ENCODE assay signal across 28 cellular contexts in genomic region chr5:80877592-80877991, GRCh38.
"Had no signal": no experiment of that assay in that cellular context is flagged by ENCODE, and none has a peak within 500 bp of the region (broad histone marks: within the 10 kb centered on the region; RNA-seq: fewer than 3 reads in every experiment).

No MANE protein-coding gene starts in this region.

- H3K4me1 ChIP-seq: ascending aorta, breast epithelium, colonic mucosa had no signal

- FAIRE-seq: endometrium, frontal cortex had no signal

- H3K27me3 ChIP-seq: ascending aorta, breast epithelium, cardiac muscle cell, colonic mucosa had no signal

- H3K36me3 ChIP-seq: breast epithelium, colonic mucosa had no signal

- H3K27ac ChIP-seq: ascending aorta, breast epithelium, cardiac muscle cell, colonic mucosa had no signal

- H3K4me3 ChIP-seq: ascending aorta, breast epithelium, cardiac muscle cell, colonic mucosa had no signal

- DNase-seq: activated CD4-positive, alpha-beta memory T cell treated with anti-CD3 and anti-CD28 coated beads for 36 hours; activated CD4-positive, alpha-beta T cell treated with anti-CD3 and anti-CD28 coated beads for 36 hours; activated CD4-positive, alpha-beta T cell treated with anti-CD3 and anti-CD28 coated beads, Interleukin-2, amount 10 ng/mL, durations not matched to agents 24 days and 14 days; activated CD4-positive, CD25-positive, alpha-beta regulatory T cell; activated CD4-positive, CD25-positive, alpha-beta regulatory T cell treated with anti-CD3 and anti-CD28 coated beads, Interleukin-2, amount 50 U/mL, for 72 hours; activated CD8-positive, alpha-beta memory T cell treated with anti-CD3 and anti-CD28 coated beads, Interleukin-2, amount 10 ng/mL, durations not matched to agents 7 days and 5 days; activated CD8-positive, alpha-beta memory T cell treated with anti-CD3 and anti-CD28 coated beads, Interleukin-2, amount 50 U/mL, for 4 hours; activated CD8-positive, alpha-beta T cell treated with anti-CD3 and anti-CD28 coated beads, Interleukin-2, amount 10 ng/mL, durations not matched to agents 7 days and 5 days; activated gamma-delta T cell; activated naive CD4-positive, alpha-beta T cell; activated naive CD4-positive, alpha-beta T cell treated with anti-CD3 and anti-CD28 coated beads, Interleukin-2, amount 10 ng/mL, durations not matched to agents 7 days and 5 days; activated naive CD8-positive, alpha-beta T cell treated with anti-CD3 and anti-CD28 coated beads, Interleukin-2, amount 10 ng/mL, durations not matched to agents 7 days and 5 days; activated T-cell treated with anti-CD3 and anti-CD28 coated beads, Interleukin-2, amount 50 U/mL, for 1 hour; activated T-cell treated with anti-CD3 and anti-CD28 coated beads, Interleukin-2, amount 50 U/mL, for 48 hours; central memory CD4-positive, alpha-beta T cell; cerebellar nuclear complex; colonic mucosa; effector CD8-positive, alpha-beta T cell; foreskin fibroblast; head of caudate nucleus; T-helper 2 cell had no signal

- H3K9me3 ChIP-seq: ascending aorta, breast epithelium, colonic mucosa had no signal

- ATAC-seq: activated CD4-positive, alpha-beta T cell treated with anti-CD3 and anti-CD28 coated beads for 36 hours; activated CD8-positive, alpha-beta memory T cell treated with anti-CD3 and anti-CD28 coated beads, Interleukin-2, amount 10 ng/mL, durations not matched to agents 7 days and 5 days; activated CD8-positive, alpha-beta T cell treated with anti-CD3 and anti-CD28 coated beads, Interleukin-2, amount 10 ng/mL, durations not matched to agents 7 days and 5 days; activated naive CD4-positive, alpha-beta T cell treated with anti-CD3 and anti-CD28 coated beads, Interleukin-2, amount 50 U/mL, for 72 hours; esophagus mucosa had no signal
